In the genomic region with DNA sequence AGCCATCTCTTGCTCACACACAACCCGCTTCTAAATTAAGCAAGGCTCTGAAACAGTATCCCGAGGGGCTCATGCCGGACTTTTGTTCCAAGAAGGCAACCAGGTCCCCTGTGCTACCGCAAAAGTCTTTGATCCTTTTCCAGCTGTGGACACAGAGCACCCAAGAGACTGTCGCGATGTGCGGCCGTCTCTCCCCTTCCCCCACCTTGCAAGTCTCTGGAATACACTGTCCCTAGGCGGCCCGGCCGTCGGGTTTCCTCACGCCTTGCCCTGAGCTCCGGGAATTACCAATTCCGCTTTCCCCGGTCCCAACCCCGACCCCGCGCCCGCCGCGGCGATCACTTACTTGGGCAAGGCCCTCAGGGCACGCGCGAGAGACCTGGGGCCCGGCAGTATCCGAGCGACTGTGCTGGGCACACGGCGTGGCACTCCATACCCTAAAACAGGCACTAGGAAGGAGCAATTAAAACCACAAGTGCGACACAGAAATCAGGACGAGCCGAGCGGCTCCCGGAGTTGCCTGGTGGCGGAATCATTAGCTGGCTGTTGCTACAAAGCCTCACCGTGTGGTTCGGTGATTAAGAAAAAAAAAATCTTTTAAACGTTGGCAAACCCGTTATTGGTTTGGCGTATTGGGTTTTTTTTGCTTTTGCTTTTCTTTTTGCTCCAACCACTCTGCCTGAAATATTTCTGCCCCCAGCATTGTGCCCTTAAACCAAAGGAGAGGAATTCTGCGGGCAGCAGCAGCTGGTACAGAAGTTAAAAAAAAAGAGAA, we compare ENCODE assay signal across 12 cellular contexts. TPM values are rescaled to one million over a fixed set of nuclear protein-coding genes. Genes with fewer than 3 reads are reported as not detected.
A peak's percentile ranks its signal among the peaks of the same experiment; 100 is the strongest.
DNase-seq lines count a peak whose midpoint lies in the region; ATAC-seq and TF ChIP-seq lines count a peak whose summit lies in the region.
"Had no signal": no experiment of that assay in that cellular context is flagged by ENCODE, and none has a peak within 500 bp of the region (broad histone marks: within the 10 kb centered on the region; RNA-seq: fewer than 3 reads in every experiment).

No MANE protein-coding gene starts in this region.

- TF ChIP-seq CTCF in neural crest cell (conservative IDR thresholded peaks at IDR 0.05): no peak
- TF ChIP-seq CTCF in adrenal gland (IDR thresholded peaks at IDR 0.05): no peak

- WGBS in adrenal gland, 4 donors: 11 to 26% (median 15%) methylated on average over 26 to 43 of the region's 43 CpGs

- H3K4me1 Mint-ChIP-seq in IgD-negative memory B cell: peaks cover 14 to 18% (median 16%) of the 10 kb centered on the region in 3 donors
- H3K4me1 Mint-ChIP-seq in central memory CD8-positive, alpha-beta T cell: peaks cover 39% of the 10 kb centered on the region
- peaks cover 59% of the 10 kb centered on the region for H3K4me1 Mint-ChIP-seq in neural crest cell

- no peaks in the 10 kb centered on the region for H3K36me3 ChIP-seq in adrenal gland (replicated peaks in 1 of 2)

- no peaks in the 10 kb centered on the region for H3K9me3 ChIP-seq in adrenal gland (replicated peaks in 1 of 3)

- H3K4me1 ChIP-seq in adrenal gland (replicated peaks in 1 of 2): peaks cover 16 to 33% of the 10 kb centered on the region in 2 donors

- H3K27me3 ChIP-seq in adrenal gland: peaks cover 78% of the 10 kb centered on the region

- H3K36me3 Mint-ChIP-seq in IgD-negative memory B cell (peaks cover 5% of the 10 kb centered on the region), neural crest cell (ENCODE audit: low read depth) (peaks cover 24% of the 10 kb centered on the region)
- peaks cover 51% of the 10 kb centered on the region for H3K36me3 Mint-ChIP-seq in central memory CD8-positive, alpha-beta T cell (ENCODE audit: insufficient read depth)

- peak overlapping the region in 3 of 4 donors; percentile 38 to 96 (median 72) for H3K4me3 Mint-ChIP-seq in IgD-negative memory B cell
- peak overlapping the region; percentile 73 for H3K4me3 Mint-ChIP-seq in central memory CD8-positive, alpha-beta T cell
- peak overlapping the region; percentile 99 for H3K4me3 Mint-ChIP-seq in neural crest cell

- ATAC-seq in central memory CD8-positive, alpha-beta T cell (replicated peaks; ENCODE audit: extremely low read depth, poor library complexity, severe bottlenecking): no peak

- peaks cover 0 to 16% (median 10%) of the 10 kb centered on the region in 3 donors for H3K9me3 Mint-ChIP-seq in IgD-negative memory B cell
- no peaks in the 10 kb centered on the region for H3K9me3 Mint-ChIP-seq in central memory CD8-positive, alpha-beta T cell
- no peaks in the 10 kb centered on the region for H3K9me3 Mint-ChIP-seq in neural crest cell

- H3K27ac Mint-ChIP-seq in IgD-negative memory B cell: peak overlapping the region; percentile 92 to 100 (median 93)
- no peak overlapping the region for H3K27ac Mint-ChIP-seq in central memory CD8-positive, alpha-beta T cell (ENCODE audit: low read depth)
- no peak overlapping the region for H3K27ac Mint-ChIP-seq in neural crest cell (ENCODE audit: unreplicated experiment)
- H3K27ac Mint-ChIP-seq: H9 had no signal

- DNase-seq in EH (ENCODE audit: low read depth): peak; percentile 46
- DNase-seq in central memory CD8-positive, alpha-beta T cell (ENCODE audit: low spot score in 2 of 2): no peak
- peak; percentile 25 for DNase-seq in neural crest cell (ENCODE audit: low read depth, low spot score)
- DNase-seq in NCI-H1105 (lab: John Stamatoyannopoulos, UW): no peak
- no peak for DNase-seq in adrenal gland
- no peak for DNase-seq in NCI-H2107 (lab: John Stamatoyannopoulos, UW)
- DNase-seq: activated CD4-positive, alpha-beta T cell treated with anti-CD3 and anti-CD28 coated beads for 48 hours; H9 had no signal

- intact Hi-C loops in adrenal gland (cut with DNase I): no loop called here

- no peak for TF ChIP-seq POLR2A in adrenal gland (IDR thresholded peaks at IDR 0.05)

- H3K27me3 Mint-ChIP-seq in IgD-negative memory B cell (peaks cover 76% of the 10 kb centered on the region), neural crest cell (ENCODE audit: low read depth) (peaks cover 100% of the 10 kb centered on the region)
- peaks cover 100% of the 10 kb centered on the region for H3K27me3 Mint-ChIP-seq in central memory CD8-positive, alpha-beta T cell

- H3K4me3 ChIP-seq in adrenal gland: no peak overlapping the region

- H3K27ac ChIP-seq in adrenal gland: no peak overlapping the region

RNA-seq across cellular contexts. Expression of gene DLX1, which starts 2.2 kb away (rescaled TPM):
- not detected for polyA plus RNA-seq in IgD-negative memory B cell
- total RNA-seq in neural crest cell: 48.9 and 51.5 TPM in 2 replicates
- 1 to 10 TPM in 1 of 8 donors, under 1 TPM in 2, not detected in 5; 0.28 to 1.3 (median 0.53) TPM for total RNA-seq in adrenal gland
- polyA plus RNA-seq in adrenal gland: 1 to 10 TPM in 1 of 3 donors, under 1 TPM in 2; 0.47 to 1.4 (median 0.64) TPM
- total RNA-seq: H9, OCI-LY7, skeletal muscle tissue, subcutaneous adipose tissue had no signal

RNA-seq across cellular contexts. Expression of gene DLX2, which starts 19.6 kb away (rescaled TPM):
- polyA plus RNA-seq in IgD-negative memory B cell: not detected
- 21.1 and 22.6 TPM in 2 replicates for total RNA-seq in neural crest cell
- under 1 TPM in 3 of 8 donors, not detected in 5; 0.15 to 0.49 (median 0.28) TPM for total RNA-seq in adrenal gland
- polyA plus RNA-seq in adrenal gland: under 1 TPM; 0.07 to 0.32 (median 0.13) TPM
- total RNA-seq: H9, skeletal muscle tissue, subcutaneous adipose tissue had no signal

Comparison
In these comparisons a context has a peak if more than half of its experiments do, and no peak if none do; other contexts are left out.
1. DNase-seq: peak in EH (single experiment) and neural crest cell (single experiment); none in central memory CD8-positive, alpha-beta T cell (0 of 2), NCI-H1105 (single experiment), adrenal gland (0 of 7) and NCI-H2107 (single experiment).
2. H3K27ac Mint-ChIP-seq: peak in IgD-negative memory B cell (3 of 3); none in central memory CD8-positive, alpha-beta T cell (single experiment) and neural crest cell (single experiment).
3. RNA of gene DLX1, which starts 2.2 kb away (total RNA-seq): 48.9 to 51.5 TPM in neural crest cell; 0.28 to 1.3 TPM in adrenal gland; every median in the first group is over 10 times any median in the second.
4. RNA of gene DLX2, which starts 19.6 kb away (total RNA-seq): 21.1 to 22.6 TPM in neural crest cell; 0.15 to 0.49 TPM in adrenal gland; every median in the first group is over 10 times any median in the second.
5. Peak in every context shown above with its lines, with median percentiles within 50 percentile points of each other: H3K4me3 Mint-ChIP-seq.